In the genomic region with DNA sequence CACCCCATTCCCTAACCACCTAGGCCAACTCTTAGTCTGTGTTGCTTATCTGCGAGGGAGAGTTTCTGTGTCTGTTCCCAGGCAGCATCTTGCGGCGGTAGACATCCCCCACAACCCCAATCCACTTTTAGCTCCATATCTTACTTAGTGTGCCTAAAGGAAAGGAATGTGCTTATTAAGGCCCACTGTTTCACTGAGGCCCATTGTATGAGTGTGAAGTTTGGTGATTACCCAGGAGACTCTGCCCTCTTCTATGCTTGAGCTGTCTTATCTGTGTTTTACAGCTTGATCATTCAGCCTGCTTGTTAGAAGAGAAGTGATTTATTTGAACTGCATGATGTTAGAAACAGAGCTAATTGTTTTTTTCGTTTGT, we compare ENCODE assay signal across 1 cellular context.
A peak's percentile ranks its signal among the peaks of the same experiment; 100 is the strongest.
TF ChIP-seq lines count a peak whose summit lies in the region.

No MANE protein-coding gene starts in this region.

TF ChIP-seq in K562, 482 proteins besides CTCF, POLR2A, EP300 and RAD21 (continued from another document):
- 0 out of 2 replicates have a peak, but pooled peaks have one; percentile 13 for TF ChIP-seq EGR1 (conservative IDR thresholded peaks at IDR 0.05)
- TF ChIP-seq, protein P1, sequence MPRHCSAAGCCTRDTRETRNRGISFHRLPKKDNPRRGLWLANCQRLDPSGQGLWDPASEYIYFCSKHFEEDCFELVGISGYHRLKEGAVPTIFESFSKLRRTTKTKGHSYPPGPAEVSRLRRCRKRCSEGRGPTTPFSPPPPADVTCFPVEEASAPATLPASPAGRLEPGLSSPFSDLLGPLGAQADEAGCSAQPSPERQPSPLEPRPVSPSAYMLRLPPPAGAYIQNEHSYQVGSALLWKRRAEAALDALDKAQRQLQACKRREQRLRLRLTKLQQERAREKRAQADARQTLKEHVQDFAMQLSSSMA (CRISPR knock-in tag; IDR thresholded peaks at IDR 0.05), result no peak
- TF ChIP-seq CEBPG (CRISPR knock-in tag; IDR thresholded peaks at IDR 0.05), result no peak
- no peak for TF ChIP-seq CEBPG (tag; conservative IDR thresholded peaks at IDR 0.05 in 1 of 2, IDR thresholded peaks at IDR 0.05 in 1 of 2)
- no peak for TF ChIP-seq SMAD2 (IDR thresholded peaks at IDR 0.05; ENCODE audit: low read depth, low read length)
- TF ChIP-seq, protein P2, sequence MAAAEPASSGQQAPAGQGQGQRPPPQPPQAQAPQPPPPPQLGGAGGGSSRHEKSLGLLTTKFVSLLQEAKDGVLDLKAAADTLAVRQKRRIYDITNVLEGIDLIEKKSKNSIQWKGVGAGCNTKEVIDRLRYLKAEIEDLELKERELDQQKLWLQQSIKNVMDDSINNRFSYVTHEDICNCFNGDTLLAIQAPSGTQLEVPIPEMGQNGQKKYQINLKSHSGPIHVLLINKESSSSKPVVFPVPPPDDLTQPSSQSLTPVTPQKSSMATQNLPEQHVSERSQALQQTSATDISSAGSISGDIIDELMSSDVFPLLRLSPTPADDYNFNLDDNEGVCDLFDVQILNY (CRISPR knock-in tag; IDR thresholded peaks at IDR 0.05), result no peak
- TF ChIP-seq TCF3 (CRISPR knock-in tag; IDR thresholded peaks at IDR 0.05), result peak; percentile 94
- no peak for TF ChIP-seq ATF1 (CRISPR knock-in tag; IDR thresholded peaks at IDR 0.05)
- peak; percentile 39; the same call in 1 of the 2 replicates for TF ChIP-seq ATF1 (tag; IDR thresholded peaks at IDR 0.05)
- peak; percentile 89 for TF ChIP-seq KLF16 (IDR thresholded peaks at IDR 0.05)
- TF ChIP-seq, protein P3, sequence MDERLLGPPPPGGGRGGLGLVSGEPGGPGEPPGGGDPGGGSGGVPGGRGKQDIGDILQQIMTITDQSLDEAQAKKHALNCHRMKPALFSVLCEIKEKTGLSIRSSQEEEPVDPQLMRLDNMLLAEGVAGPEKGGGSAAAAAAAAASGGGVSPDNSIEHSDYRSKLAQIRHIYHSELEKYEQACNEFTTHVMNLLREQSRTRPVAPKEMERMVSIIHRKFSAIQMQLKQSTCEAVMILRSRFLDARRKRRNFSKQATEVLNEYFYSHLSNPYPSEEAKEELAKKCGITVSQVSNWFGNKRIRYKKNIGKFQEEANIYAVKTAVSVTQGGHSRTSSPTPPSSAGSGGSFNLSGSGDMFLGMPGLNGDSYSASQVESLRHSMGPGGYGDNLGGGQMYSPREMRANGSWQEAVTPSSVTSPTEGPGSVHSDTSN (CRISPR knock-in tag; IDR thresholded peaks at IDR 0.05; ENCODE audit: low read depth), result no peak; the same call in 1 of the 2 replicates
- TF ChIP-seq, protein P3 (tag; conservative IDR thresholded peaks at IDR 0.05; ENCODE audit: low read depth), result peak; percentile 93
- TF ChIP-seq NFIC (IDR thresholded peaks at IDR 0.05), result peak; percentile 73
- peak; percentile 28; the same call in 1 of the 2 replicates for TF ChIP-seq ZFX (CRISPR knock-in tag; IDR thresholded peaks at IDR 0.05)
- TF ChIP-seq, protein P4, sequence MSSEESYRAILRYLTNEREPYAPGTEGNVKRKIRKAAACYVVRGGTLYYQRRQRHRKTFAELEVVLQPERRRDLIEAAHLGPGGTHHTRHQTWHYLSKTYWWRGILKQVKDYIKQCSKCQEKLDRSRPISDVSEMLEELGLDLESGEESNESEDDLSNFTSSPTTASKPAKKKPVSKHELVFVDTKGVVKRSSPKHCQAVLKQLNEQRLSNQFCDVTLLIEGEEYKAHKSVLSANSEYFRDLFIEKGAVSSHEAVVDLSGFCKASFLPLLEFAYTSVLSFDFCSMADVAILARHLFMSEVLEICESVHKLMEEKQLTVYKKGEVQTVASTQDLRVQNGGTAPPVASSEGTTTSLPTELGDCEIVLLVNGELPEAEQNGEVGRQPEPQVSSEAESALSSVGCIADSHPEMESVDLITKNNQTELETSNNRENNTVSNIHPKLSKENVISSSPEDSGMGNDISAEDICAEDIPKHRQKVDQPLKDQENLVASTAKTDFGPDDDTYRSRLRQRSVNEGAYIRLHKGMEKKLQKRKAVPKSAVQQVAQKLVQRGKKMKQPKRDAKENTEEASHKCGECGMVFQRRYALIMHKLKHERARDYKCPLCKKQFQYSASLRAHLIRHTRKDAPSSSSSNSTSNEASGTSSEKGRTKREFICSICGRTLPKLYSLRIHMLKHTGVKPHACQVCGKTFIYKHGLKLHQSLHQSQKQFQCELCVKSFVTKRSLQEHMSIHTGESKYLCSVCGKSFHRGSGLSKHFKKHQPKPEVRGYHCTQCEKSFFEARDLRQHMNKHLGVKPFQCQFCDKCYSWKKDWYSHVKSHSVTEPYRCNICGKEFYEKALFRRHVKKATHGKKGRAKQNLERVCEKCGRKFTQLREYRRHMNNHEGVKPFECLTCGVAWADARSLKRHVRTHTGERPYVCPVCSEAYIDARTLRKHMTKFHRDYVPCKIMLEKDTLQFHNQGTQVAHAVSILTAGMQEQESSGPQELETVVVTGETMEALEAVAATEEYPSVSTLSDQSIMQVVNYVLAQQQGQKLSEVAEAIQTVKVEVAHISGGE (CRISPR knock-in tag; IDR thresholded peaks at IDR 0.05), result peak in 1 of 3 experiments; percentile 45; a peak in 1 of 6 replicates
- peak; percentile 39; the same call in 1 of the 2 replicates for TF ChIP-seq ZNF197 (CRISPR knock-in tag; IDR thresholded peaks at IDR 0.05; ENCODE audit: low read depth)
- TF ChIP-seq NEUROD1 (IDR thresholded peaks at IDR 0.05; ENCODE audit: borderline replicate concordance, low read depth, low read length, partially characterized antibody), result no peak
- no peak for TF ChIP-seq KAT2B (IDR thresholded peaks at IDR 0.05; ENCODE audit: low read depth, low read length)
- no peak for TF ChIP-seq ASH1L (IDR thresholded peaks at IDR 0.05; ENCODE audit: borderline replicate concordance, low read depth, partially characterized antibody)
- TF ChIP-seq PHB2 (IDR thresholded peaks at IDR 0.05; ENCODE audit: low read depth), result 0 out of 2 replicates have a peak, but pooled peaks have one; percentile 69
- TF ChIP-seq, protein P5, sequence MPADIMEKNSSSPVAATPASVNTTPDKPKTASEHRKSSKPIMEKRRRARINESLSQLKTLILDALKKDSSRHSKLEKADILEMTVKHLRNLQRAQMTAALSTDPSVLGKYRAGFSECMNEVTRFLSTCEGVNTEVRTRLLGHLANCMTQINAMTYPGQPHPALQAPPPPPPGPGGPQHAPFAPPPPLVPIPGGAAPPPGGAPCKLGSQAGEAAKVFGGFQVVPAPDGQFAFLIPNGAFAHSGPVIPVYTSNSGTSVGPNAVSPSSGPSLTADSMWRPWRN (IDR thresholded peaks at IDR 0.05; ENCODE audit: low read depth), result peak; percentile 87
- TF ChIP-seq ZNF695 (CRISPR knock-in tag; IDR thresholded peaks at IDR 0.05), result no peak
- TF ChIP-seq SREBF2 (CRISPR knock-in tag; IDR thresholded peaks at IDR 0.05), result no peak
- no peak for TF ChIP-seq JUND (IDR thresholded peaks at IDR 0.05; ENCODE audit: borderline replicate concordance, low read depth, low read length)
- TF ChIP-seq JUND (tag; IDR thresholded peaks at IDR 0.05; ENCODE audit: borderline replicate concordance, low read depth, low read length), result peak; percentile 34; the same call in 1 of the 3 replicates
- peak; percentile 30 for TF ChIP-seq DACH1 (IDR thresholded peaks at IDR 0.05; ENCODE audit: partially characterized antibody)
- peak; percentile 35; the same call in 1 of the 2 replicates for TF ChIP-seq ZBED1 (IDR thresholded peaks at IDR 0.05)
- no peak for TF ChIP-seq SNIP1 (IDR thresholded peaks at IDR 0.05; ENCODE audit: low read depth)
- no peak for TF ChIP-seq XRCC5 (IDR thresholded peaks at IDR 0.05; ENCODE audit: low read depth, low read length)
- TF ChIP-seq ZNF644 (tag; IDR thresholded peaks at IDR 0.05; ENCODE audit: low read depth), result peak; percentile 90
- TF ChIP-seq PRPF4 (IDR thresholded peaks at IDR 0.05; ENCODE audit: insufficient read depth, low read depth, low read length, poor library complexity, severe bottlenecking), result no peak
- no peak for TF ChIP-seq RUNX1 (IDR thresholded peaks at IDR 0.05; ENCODE audit: low read depth)
- TF ChIP-seq, protein P6, sequence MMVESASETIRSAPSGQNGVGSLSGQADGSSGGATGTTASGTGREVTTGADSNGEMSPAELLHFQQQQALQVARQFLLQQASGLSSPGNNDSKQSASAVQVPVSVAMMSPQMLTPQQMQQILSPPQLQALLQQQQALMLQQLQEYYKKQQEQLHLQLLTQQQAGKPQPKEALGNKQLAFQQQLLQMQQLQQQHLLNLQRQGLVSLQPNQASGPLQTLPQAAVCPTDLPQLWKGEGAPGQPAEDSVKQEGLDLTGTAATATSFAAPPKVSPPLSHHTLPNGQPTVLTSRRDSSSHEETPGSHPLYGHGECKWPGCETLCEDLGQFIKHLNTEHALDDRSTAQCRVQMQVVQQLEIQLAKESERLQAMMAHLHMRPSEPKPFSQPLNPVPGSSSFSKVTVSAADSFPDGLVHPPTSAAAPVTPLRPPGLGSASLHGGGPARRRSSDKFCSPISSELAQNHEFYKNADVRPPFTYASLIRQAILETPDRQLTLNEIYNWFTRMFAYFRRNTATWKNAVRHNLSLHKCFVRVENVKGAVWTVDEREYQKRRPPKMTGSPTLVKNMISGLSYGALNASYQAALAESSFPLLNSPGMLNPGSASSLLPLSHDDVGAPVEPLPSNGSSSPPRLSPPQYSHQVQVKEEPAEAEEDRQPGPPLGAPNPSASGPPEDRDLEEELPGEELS (CRISPR knock-in tag; IDR thresholded peaks at IDR 0.05; ENCODE audit: borderline replicate concordance), result 0 out of 2 replicates have a peak, but pooled peaks have one; percentile 23
- peak; percentile 85 for TF ChIP-seq SMARCA4 (IDR thresholded peaks at IDR 0.05)
- peak; percentile 97 for TF ChIP-seq HDAC2 (IDR thresholded peaks at IDR 0.05)
- peak; percentile 25; the same call in 1 of the 2 replicates for TF ChIP-seq PHF21A (IDR thresholded peaks at IDR 0.05; ENCODE audit: borderline replicate concordance, low read depth)
TF ChIP-seq in K562: peak in this region for 73.
